26 cellular contexts compared by ENCODE assay signal in the genomic region with DNA sequence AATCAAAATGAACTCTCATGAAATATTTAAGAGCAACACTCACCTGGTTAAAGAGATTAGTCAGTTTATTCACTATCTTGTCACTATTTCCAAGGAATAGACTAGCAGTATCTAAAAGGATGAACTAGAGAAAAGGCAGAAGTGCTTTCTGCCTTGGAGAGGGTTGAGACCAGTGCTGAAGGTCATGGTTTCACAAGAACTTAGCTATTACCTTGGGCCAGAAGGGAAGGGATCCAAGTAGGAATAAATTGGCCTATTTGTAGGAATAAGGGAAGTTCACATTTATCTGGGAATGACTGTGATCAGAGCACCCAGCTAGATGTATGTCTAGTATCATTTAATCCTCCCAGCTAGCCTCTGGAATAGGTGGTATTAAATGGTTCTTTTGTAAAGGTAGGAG.
"Had no signal": no experiment of that assay in that cellular context is flagged by ENCODE, and none has a peak within 500 bp of the region (broad histone marks: within the 10 kb centered on the region; RNA-seq: fewer than 3 reads in every experiment).

No MANE protein-coding gene starts in this region.

- ATAC-seq: activated CD4-positive, CD25-positive, alpha-beta regulatory T cell treated with anti-CD3 and anti-CD28 coated beads, Interleukin-2, amount 50 U/mL, for 24 hours; activated CD8-positive, alpha-beta T cell treated with anti-CD3 and anti-CD28 coated beads for 36 hours; activated T-cell treated with anti-CD3 and anti-CD28 coated beads, Interleukin-2, amount 50 U/mL, for 72 hours; body of pancreas; Panc1 had no signal

- H3K9me3 ChIP-seq: adrenal gland, body of pancreas had no signal

- DNase-seq: activated CD4-positive, alpha-beta T cell treated with anti-CD3 and anti-CD28 coated beads for 4 hours; activated CD8-positive, alpha-beta memory T cell treated with anti-CD3 and anti-CD28 coated beads, Interleukin-2, amount 50 U/mL, for 4 hours; activated CD8-positive, alpha-beta T cell treated with anti-CD3 and anti-CD28 coated beads for 36 hours; activated gamma-delta T cell treated with Interleukin-2 at 50 U/mL for 16 hours; activated naive CD4-positive, alpha-beta T cell treated with anti-CD3 and anti-CD28 coated beads, Interleukin-2, amount 10 ng/mL, durations not matched to agents 7 days and 5 days; activated naive CD8-positive, alpha-beta T cell treated with anti-CD3 and anti-CD28 coated beads for 36 hours; activated T-cell treated with anti-CD3 and anti-CD28 coated beads, Interleukin-2, amount 50 U/mL, for 72 hours; adrenal gland; anterior cingulate cortex; body of pancreas; IMR-90; Kasumi-1; KBM-7; NCI-H146; NCI-H187 treated with DMSO at 0.1 percent for 48 hours; NCI-H2171; NCI-H226; NCI-H510A; NCI-H69; NK-92 treated with Interleukin-12 subunit alpha and Interleukin-12 subunit beta, amount 100 ng/mL, for 24 hours; OCI-M1; RPMI8226; SHP77 had no signal

- H3K36me3 ChIP-seq: adrenal gland had no signal

- H3K27ac ChIP-seq: body of pancreas had no signal

- H3K4me3 ChIP-seq: adrenal gland, body of pancreas had no signal

- FAIRE-seq: bronchial epithelial cell had no signal

- H3K27me3 ChIP-seq: adrenal gland, body of pancreas had no signal
